In genomic region chr18:2515908-2516625, GRCh38 we compare ENCODE assay signal across 7 cellular contexts. TPM values are rescaled to one million over a fixed set of nuclear protein-coding genes. Genes with fewer than 3 reads are reported as not detected.
DNase-seq lines count a peak whose midpoint lies in the region; ATAC-seq, FAIRE-seq and TF ChIP-seq lines count a peak whose summit lies in the region.

No MANE protein-coding gene starts in this region.

- no peak overlapping the region for H3K27ac ChIP-seq in left ventricle myocardium inferior (replicated peaks)

- H3K4me3 ChIP-seq in left ventricle myocardium inferior: no peak overlapping the region

- H3K9me3 ChIP-seq in left ventricle myocardium inferior (replicated peaks): no peaks in the 10 kb centered on the region

- H3K36me3 ChIP-seq in left ventricle myocardium inferior: no peaks in the 10 kb centered on the region

- peak; percentile 13 for DNase-seq in GM13976 (ENCODE audit: low spot score)
- peak; percentile 67 for DNase-seq in HTR-8/SVneo (ENCODE audit: insufficient read length, low spot score)
- peak; percentile 58 for DNase-seq in amniotic stem cell (lab: John Stamatoyannopoulos, UW)
- DNase-seq in omental fat pad (ENCODE audit: low spot score): no peak
- no peak for DNase-seq in left ventricle myocardium inferior
- no peak for DNase-seq in DMS114 treated with DMSO at 0.1 percent for 48 hours (lab: John Stamatoyannopoulos, UW; ENCODE audit: unreplicated experiment)

- in situ Hi-C loops in GM13976 (cut with MboI; ENCODE audit: low sequenced_read_pairs, unreplicated experiment): no loop called here

- no peak for FAIRE-seq in HTR-8/SVneo (lab: Jason Lieb, UNC)

- no peaks in the 10 kb centered on the region for H3K27me3 ChIP-seq in left ventricle myocardium inferior (ENCODE audit: low read depth)

- intact Hi-C loops in left ventricle myocardium inferior (cut with micrococcal nuclease): no loop called here

- TF ChIP-seq CTCF in GM13976 (IDR thresholded peaks at IDR 0.05; ENCODE audit: borderline replicate concordance, control extremely low read depth, extremely low read depth, insufficient read depth, missing control alignments): no peak
- no peak for TF ChIP-seq CTCF in omental fat pad (IDR thresholded peaks at IDR 0.05)
- TF ChIP-seq CTCF in left ventricle myocardium inferior (IDR thresholded peaks at IDR 0.05; ENCODE audit: borderline replicate concordance): no peak

- ATAC-seq in omental fat pad (ENCODE audit: low FRiP score) (peak; percentile 69), HG02588 (IDR thresholded peaks at IDR 0.05; ENCODE audit: unreplicated experiment) (no peak)

- H3K4me1 ChIP-seq in left ventricle myocardium inferior: peaks cover 24% of the 10 kb centered on the region

RNA-seq across cellular contexts. Expression of gene METTL4, which starts 55.2 kb away (rescaled TPM):
- 10 to 100 TPM in 1 of 4 donors, 1 to 10 TPM in 3; 4.7 to 15.8 (median 5.1) TPM for total RNA-seq in omental fat pad
- total RNA-seq in left ventricle myocardium inferior: 7.8 TPM

RNA-seq across cellular contexts. Expression of gene NDC80, which starts 55.3 kb away (rescaled TPM):
- total RNA-seq in omental fat pad (1 to 10 TPM in 1 of 4 donors, under 1 TPM in 2, not detected in 1; 0.19 to 2.3 (median 0.37) TPM), left ventricle myocardium inferior (0.55 TPM)

Comparison
In these comparisons a context has a peak if more than half of its experiments do, and no peak if none do; other contexts are left out.
1. DNase-seq: peak in GM13976 (single experiment), HTR-8/SVneo (single experiment) and amniotic stem cell (single experiment); none in omental fat pad (single experiment), left ventricle myocardium inferior (single experiment) and DMS114 treated with DMSO at 0.1 percent for 48 hours (single experiment).